8 cellular contexts compared by ENCODE assay signal in the genomic region with DNA sequence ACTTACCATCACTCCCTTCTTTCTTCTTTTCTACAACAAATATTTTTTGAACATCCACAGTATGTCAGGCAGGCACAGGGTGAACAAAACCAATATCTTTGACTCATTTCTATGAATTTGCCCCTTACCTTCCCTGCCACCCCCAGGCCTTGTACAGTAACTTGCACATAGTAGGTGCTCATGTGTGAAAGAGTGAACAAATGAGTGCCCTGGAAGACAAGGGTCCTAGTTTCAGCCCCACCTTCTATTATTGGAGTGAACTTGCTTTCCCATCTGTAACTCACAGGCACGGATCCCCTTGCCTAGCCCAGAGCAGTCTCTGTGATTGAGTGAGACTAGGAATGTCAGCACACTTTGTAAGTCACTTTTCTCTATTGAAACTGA. TPM values are rescaled to one million over a fixed set of nuclear protein-coding genes. Genes with fewer than 3 reads are reported as not detected.
A peak's percentile ranks its signal among the peaks of the same experiment; 100 is the strongest.
DNase-seq lines count a peak whose midpoint lies in the region; ATAC-seq lines count a peak whose summit lies in the region.
"Had no signal": no experiment of that assay in that cellular context is flagged by ENCODE, and none has a peak within 500 bp of the region (broad histone marks: within the 10 kb centered on the region; RNA-seq: fewer than 3 reads in every experiment).

No MANE protein-coding gene starts in this region.

- no peaks in the 10 kb centered on the region for H3K27me3 Mint-ChIP-seq in activated naive CD4-positive, alpha-beta T cell treated with anti-CD3 and anti-CD28 coated beads for 36 hours (ENCODE audit: low read depth)
- no peaks in the 10 kb centered on the region for H3K27me3 Mint-ChIP-seq in T-helper 17 cell

- H3K9me3 ChIP-seq in T-helper 17 cell (ENCODE audit: control insufficient read depth, low read length, poor library complexity, severe bottlenecking): no peaks in the 10 kb centered on the region
- H3K9me3 ChIP-seq: esophagus muscularis mucosa had no signal

- DNase-seq in activated naive CD4-positive, alpha-beta T cell treated with anti-CD3 and anti-CD28 coated beads for 36 hours: no peak
- DNase-seq in activated naive CD4-positive, alpha-beta T cell (lab: John Stamatoyannopoulos, UW): no peak
- DNase-seq in T-helper 17 cell: no peak
- no peak for DNase-seq in stimulated activated effector memory CD8-positive, alpha-beta T cell treated with anti-CD3 and anti-CD28 coated beads, Interleukin-12 subunit alpha, Interleukin-12 subunit beta, amount 100 ng/mL, for 72 hours (ENCODE audit: low spot score in 2 of 2)
- DNase-seq in central memory CD4-positive, alpha-beta T cell: no peak
- DNase-seq in SIG-M5 treated with dmso at 0.1 percent for 504 hours (lab: John Stamatoyannopoulos, UW; ENCODE audit: unreplicated experiment): no peak
- DNase-seq: NCI-H1092 had no signal

- CTCF ChIA-PET in activated naive CD4-positive, alpha-beta T cell treated with anti-CD3 and anti-CD28 coated beads for 36 hours (lab: Charles Lee): interaction anchor here (0.8 to 1.8 kb wide), 2 partner anchors 16 to 38 kb away, joined by 3 to 5 read pairs; no protein-coding TSS in a partner anchor

- peaks cover 44% of the 10 kb centered on the region for H3K36me3 Mint-ChIP-seq in activated naive CD4-positive, alpha-beta T cell treated with anti-CD3 and anti-CD28 coated beads for 36 hours (ENCODE audit: low read depth)
- H3K36me3 Mint-ChIP-seq in T-helper 17 cell (ENCODE audit: low read depth): peaks cover 2% of the 10 kb centered on the region
- H3K36me3 Mint-ChIP-seq in stimulated activated effector memory CD8-positive, alpha-beta T cell treated with anti-CD3 and anti-CD28 coated beads, Interleukin-12 subunit alpha, Interleukin-12 subunit beta, amount 100 ng/mL, for 72 hours: peaks cover 100% of the 10 kb centered on the region

- intact Hi-C loops in activated naive CD4-positive, alpha-beta T cell treated with anti-CD3 and anti-CD28 coated beads for 36 hours (cut with micrococcal nuclease): no loop called here

- peaks cover 14% of the 10 kb centered on the region for H3K4me1 Mint-ChIP-seq in activated naive CD4-positive, alpha-beta T cell treated with anti-CD3 and anti-CD28 coated beads for 36 hours (ENCODE audit: low read depth)
- H3K4me1 Mint-ChIP-seq in T-helper 17 cell: peaks cover 25% of the 10 kb centered on the region
- H3K4me1 Mint-ChIP-seq in stimulated activated effector memory CD8-positive, alpha-beta T cell treated with anti-CD3 and anti-CD28 coated beads, Interleukin-12 subunit alpha, Interleukin-12 subunit beta, amount 100 ng/mL, for 72 hours: peaks cover 31% of the 10 kb centered on the region

- ATAC-seq in T-helper 17 cell: peak; percentile 3
- ATAC-seq in stimulated activated effector memory CD8-positive, alpha-beta T cell treated with anti-CD3 and anti-CD28 coated beads, Interleukin-12 subunit alpha, Interleukin-12 subunit beta, amount 100 ng/mL, for 72 hours: peak; percentile 1

- H3K9me3 Mint-ChIP-seq in activated naive CD4-positive, alpha-beta T cell treated with anti-CD3 and anti-CD28 coated beads for 36 hours: no peaks in the 10 kb centered on the region
- no peaks in the 10 kb centered on the region for H3K9me3 Mint-ChIP-seq in stimulated activated effector memory CD8-positive, alpha-beta T cell treated with anti-CD3 and anti-CD28 coated beads, Interleukin-12 subunit alpha, Interleukin-12 subunit beta, amount 100 ng/mL, for 72 hours

- H3K4me3 Mint-ChIP-seq in activated naive CD4-positive, alpha-beta T cell treated with anti-CD3 and anti-CD28 coated beads for 36 hours: no peak overlapping the region
- no peak overlapping the region for H3K4me3 Mint-ChIP-seq in T-helper 17 cell
- H3K4me3 Mint-ChIP-seq in stimulated activated effector memory CD8-positive, alpha-beta T cell treated with anti-CD3 and anti-CD28 coated beads, Interleukin-12 subunit alpha, Interleukin-12 subunit beta, amount 100 ng/mL, for 72 hours: peak overlapping the region; percentile 51

- H3K27ac Mint-ChIP-seq in activated naive CD4-positive, alpha-beta T cell treated with anti-CD3 and anti-CD28 coated beads for 36 hours: peak overlapping the region; percentile 46
- H3K27ac Mint-ChIP-seq in T-helper 17 cell: peak overlapping the region; percentile 97
- peak overlapping the region; percentile 93 for H3K27ac Mint-ChIP-seq in stimulated activated effector memory CD8-positive, alpha-beta T cell treated with anti-CD3 and anti-CD28 coated beads, Interleukin-12 subunit alpha, Interleukin-12 subunit beta, amount 100 ng/mL, for 72 hours

RNA-seq across cellular contexts. Expression of a gene that starts 12.8 kb away (rescaled TPM):
- 10 to 100 TPM; 37.3 to 39.0 TPM for total RNA-seq in activated naive CD4-positive, alpha-beta T cell treated with anti-CD3 and anti-CD28 coated beads for 36 hours
- total RNA-seq in T-helper 17 cell: 10 to 100 TPM; 70.2 to 71.2 TPM

RNA-seq across cellular contexts. Expression of a gene that starts 23.6 kb away (rescaled TPM):
- total RNA-seq in activated naive CD4-positive, alpha-beta T cell treated with anti-CD3 and anti-CD28 coated beads for 36 hours: under 1 TPM; 0.26 to 0.52 TPM
- 1 to 10 TPM; 1.3 TPM for total RNA-seq in T-helper 17 cell

RNA-seq across cellular contexts. Expression of a gene that starts 50.8 kb away (rescaled TPM):
- 10 to 100 TPM; 19.8 to 20.7 TPM for total RNA-seq in activated naive CD4-positive, alpha-beta T cell treated with anti-CD3 and anti-CD28 coated beads for 36 hours
- 10 to 100 TPM; 29.1 to 41.9 TPM for total RNA-seq in T-helper 17 cell

RNA-seq across cellular contexts. Expression of a gene that starts 51.6 kb away (rescaled TPM):
- 10 to 100 TPM; 10.6 to 11.2 TPM for total RNA-seq in activated naive CD4-positive, alpha-beta T cell treated with anti-CD3 and anti-CD28 coated beads for 36 hours
- 10 to 100 TPM; 12.0 to 14.3 TPM for total RNA-seq in T-helper 17 cell

Comparison
In these comparisons a context has a peak if more than half of its experiments do, and no peak if none do; other contexts are left out.
1. H3K27ac Mint-ChIP-seq: peak in every context shown above with its lines; median percentile 97 in T-helper 17 cell; 93 in stimulated activated effector memory CD8-positive, alpha-beta T cell treated with anti-CD3 and anti-CD28 coated beads, Interleukin-12 subunit alpha, Interleukin-12 subunit beta, amount 100 ng/mL, for 72 hours; 46 in activated naive CD4-positive, alpha-beta T cell treated with anti-CD3 and anti-CD28 coated beads for 36 hours.